ENCODE assay signal across 14 cellular contexts in the genomic region with DNA sequence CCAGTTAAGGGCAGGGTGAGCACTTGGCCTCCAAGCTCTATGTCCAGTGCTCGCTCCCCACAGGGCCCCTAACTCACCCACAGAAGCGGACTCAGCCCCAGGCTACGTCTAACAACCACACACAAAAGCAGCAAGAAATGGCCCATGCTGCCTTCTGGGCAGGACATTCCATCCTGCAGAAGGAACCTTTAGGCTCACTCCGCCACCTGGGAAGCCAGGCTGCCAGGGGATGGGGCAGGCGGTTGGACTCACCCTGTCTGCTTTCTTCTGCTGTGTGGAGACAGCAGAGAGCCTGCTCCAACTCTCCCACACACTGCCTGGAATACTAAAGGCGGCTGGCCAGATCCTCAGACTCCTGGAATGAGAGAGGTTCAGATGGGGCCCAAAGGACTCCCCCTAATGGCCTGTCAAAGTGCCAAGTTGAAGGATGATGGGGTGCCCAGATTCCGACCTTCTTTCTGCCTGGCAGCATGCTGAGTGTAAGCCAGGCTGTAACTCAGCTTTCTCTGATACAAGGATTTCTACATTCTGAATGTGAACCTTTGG.
"Had no signal": no experiment of that assay in that cellular context is flagged by ENCODE, and none has a peak within 500 bp of the region (broad histone marks: within the 10 kb centered on the region; RNA-seq: fewer than 3 reads in every experiment).

No MANE protein-coding gene starts in this region.

- H3K4me1 Mint-ChIP-seq: activated naive CD4-positive, alpha-beta T cell treated with anti-CD3 and anti-CD28 coated beads, Interleukin-2, amount 10 ng/mL, durations not matched to agents 7 days and 5 days had no signal

- H3K27ac ChIP-seq: foreskin keratinocyte, prostate gland, thyroid gland, uterus had no signal

- H3K4me3 Mint-ChIP-seq: activated naive CD4-positive, alpha-beta T cell treated with anti-CD3 and anti-CD28 coated beads, Interleukin-2, amount 10 ng/mL, durations not matched to agents 7 days and 5 days; dendritic cell treated with granulocyte-macrophage colony-stimulating factor and Interleukin-4, amounts not matched to agents 40 ng/mL and 50 ng/mL, for 4 days; naive thymus-derived CD8-positive, alpha-beta T cell; T-helper 2 cell treated with Interferon-gamma antibody and Interleukin-4, amounts not matched to agents 5 μg/mL and 100 μg/mL, for 36 hours had no signal

- H3K4me1 ChIP-seq: foreskin keratinocyte, prostate gland, thyroid gland, uterus had no signal

- H3K27ac Mint-ChIP-seq: activated naive CD4-positive, alpha-beta T cell treated with anti-CD3 and anti-CD28 coated beads, Interleukin-2, amount 10 ng/mL, durations not matched to agents 7 days and 5 days; dendritic cell treated with granulocyte-macrophage colony-stimulating factor and Interleukin-4, amounts not matched to agents 40 ng/mL and 50 ng/mL, for 4 days; T-helper 2 cell treated with Interferon-gamma antibody and Interleukin-4, amounts not matched to agents 5 μg/mL and 100 μg/mL, for 36 hours had no signal

- ATAC-seq: foreskin keratinocyte; naive thymus-derived CD8-positive, alpha-beta T cell; sciatic nerve had no signal

- H3K9me3 ChIP-seq: prostate gland, thyroid gland, uterus had no signal

- DNase-seq: activated naive CD4-positive, alpha-beta T cell treated with anti-CD3 and anti-CD28 coated beads, Interleukin-2, amount 10 ng/mL, durations not matched to agents 7 days and 5 days; activated T-cell treated with anti-CD3 and anti-CD28 coated beads for 4 hours; effector memory CD4-positive, alpha-beta T cell; foreskin keratinocyte; glutamatergic neuron; naive thymus-derived CD8-positive, alpha-beta T cell; stimulated activated CD4-positive, alpha-beta T cell treated with anti-CD3 and anti-CD28 coated beads, Interleukin-2, amount 100 ng/mL, for 24 hours; thyroid gland; uterus had no signal

- H3K9me3 Mint-ChIP-seq: activated naive CD4-positive, alpha-beta T cell treated with anti-CD3 and anti-CD28 coated beads, Interleukin-2, amount 10 ng/mL, durations not matched to agents 7 days and 5 days; dendritic cell treated with granulocyte-macrophage colony-stimulating factor and Interleukin-4, amounts not matched to agents 40 ng/mL and 50 ng/mL, for 4 days; naive thymus-derived CD8-positive, alpha-beta T cell; T-helper 2 cell treated with Interferon-gamma antibody and Interleukin-4, amounts not matched to agents 5 μg/mL and 100 μg/mL, for 36 hours had no signal

- H3K27me3 ChIP-seq: foreskin keratinocyte, thyroid gland, uterus had no signal

- H3K36me3 ChIP-seq: prostate gland, thyroid gland, uterus had no signal

- H3K27me3 Mint-ChIP-seq: activated naive CD4-positive, alpha-beta T cell treated with anti-CD3 and anti-CD28 coated beads, Interleukin-2, amount 10 ng/mL, durations not matched to agents 7 days and 5 days; dendritic cell treated with granulocyte-macrophage colony-stimulating factor and Interleukin-4, amounts not matched to agents 40 ng/mL and 50 ng/mL, for 4 days; naive thymus-derived CD8-positive, alpha-beta T cell had no signal

- H3K4me3 ChIP-seq: lung, prostate gland, thyroid gland, uterus had no signal
